ENCODE assay signal across 21 cellular contexts in genomic region chr5:112356178-112356956, GRCh38.
A peak's percentile ranks its signal among the peaks of the same experiment; 100 is the strongest.
DNase-seq lines count a peak whose midpoint lies in the region; ATAC-seq, FAIRE-seq and TF ChIP-seq lines count a peak whose summit lies in the region.
"Had no signal": no experiment of that assay in that cellular context is flagged by ENCODE, and none has a peak within 500 bp of the region (broad histone marks: within the 10 kb centered on the region; RNA-seq: fewer than 3 reads in every experiment).

No MANE protein-coding gene starts in this region.

- WGBS in A549 (ENCODE audit: missing lambda C conversion rate), result 48% methylated on average over 3 of the region's 3 CpGs

- CTCF ChIA-PET in A549 (lab: Yijun Ruan, JAX), result interaction anchor here (1.0 to 1.5 kb wide), 2 partner anchors 9 to 64 kb away, joined by 3 read pairs; no protein-coding TSS in a partner anchor

- no peaks in the 10 kb centered on the region for H4K20me1 ChIP-seq in KMS-11 (ENCODE audit: insufficient read depth)

- no peak for TF ChIP-seq POLR2A in A549 (IDR thresholded peaks at IDR 0.05; ENCODE audit: low read length)

- peaks cover 10% of the 10 kb centered on the region for H3K9me3 Mint-ChIP-seq in glutamatergic neuron (ENCODE audit: unreplicated experiment)
- H3K9me3 Mint-ChIP-seq: CD4-positive, alpha-beta T cell had no signal

- TF ChIP-seq CTCF in A549 (IDR thresholded peaks at IDR 0.05) (no peak), KMS-11 (conservative IDR thresholded peaks at IDR 0.05; ENCODE audit: low read depth, low read length) (no peak), glutamatergic neuron (IDR thresholded peaks at IDR 0.05; ENCODE audit: partially characterized antibody, unreplicated experiment) (no peak), parathyroid adenoma (IDR thresholded peaks at IDR 0.05) (no peak)

- no peak for DNase-seq in A549 (ENCODE audit: low read depth in 1 of 2, low spot score in 1 of 2)
- DNase-seq in glutamatergic neuron, result no peak
- no peak for DNase-seq in posterior vena cava (ENCODE audit: low spot score)
- no peak for DNase-seq in cerebellar nuclear complex (lab: John Stamatoyannopoulos, UW)
- DNase-seq: 8988T; ACHN; C1 segment of cervical spinal cord; Calu3; CD4-positive, alpha-beta T cell; DMS153; DMS79 treated with DMSO at 0.1 percent for 48 hours; EL; GM23248 had no signal

- H3K4me3 ChIP-seq in A549 (no peak overlapping the region), KMS-11 (IDR thresholded peaks at IDR 0.05; ENCODE audit: insufficient read depth, low read depth, low read length) (no peak overlapping the region), parathyroid adenoma (ENCODE audit: low read depth, low read length) (no peak overlapping the region)
- H3K4me3 ChIP-seq: GM23248 had no signal

- no peak for TF ChIP-seq RAD21 in A549 (conservative IDR thresholded peaks at IDR 0.05 in 1 of 2, IDR thresholded peaks at IDR 0.05 in 1 of 2)

- no peaks in the 10 kb centered on the region for H3K36me3 Mint-ChIP-seq in glutamatergic neuron (ENCODE audit: unreplicated experiment)

- POLR2A ChIA-PET in A549 (lab: Yijun Ruan, JAX), result no interaction called here

- peak overlapping the region; percentile 15 for H3K4me3 Mint-ChIP-seq in glutamatergic neuron (ENCODE audit: unreplicated experiment)
- H3K4me3 Mint-ChIP-seq: B cell; CD4-positive, alpha-beta T cell had no signal

- H3K4me2 ChIP-seq in A549, result no peak overlapping the region
- H3K4me2 ChIP-seq in KMS-11, result peak overlapping the region; percentile 88
- no peak overlapping the region for H3K4me2 ChIP-seq in parathyroid adenoma (ENCODE audit: low read length)

- H3K4me1 ChIP-seq in A549 (no peaks in the 10 kb centered on the region), KMS-11 (ENCODE audit: low read depth, poor library complexity, severe bottlenecking) (peaks cover 44% of the 10 kb centered on the region), parathyroid adenoma (peaks cover 26% of the 10 kb centered on the region)

- no peak for TF ChIP-seq EP300 in A549 (IDR thresholded peaks at IDR 0.05)

- intact Hi-C loops in posterior vena cava (cut with DNase I), result no loop called here

- H3K27me3 ChIP-seq in KMS-11 (ENCODE audit: insufficient read depth, low read depth) (no peaks in the 10 kb centered on the region), parathyroid adenoma (ENCODE audit: control insufficient read depth, insufficient read depth, low read length) (no peaks in the 10 kb centered on the region)

- H3K27ac Mint-ChIP-seq in glutamatergic neuron (ENCODE audit: unreplicated experiment), result peak overlapping the region; percentile 4
- H3K27ac Mint-ChIP-seq: B cell; CD4-positive, alpha-beta T cell had no signal

- H3K27ac ChIP-seq in A549, result no peak overlapping the region
- H3K27ac ChIP-seq in KMS-11, result no peak overlapping the region; the same call in 1 of the 2 replicates
- H3K27ac ChIP-seq in parathyroid adenoma, result peak overlapping the region; percentile 58
- H3K27ac ChIP-seq: GM23248 had no signal

- peaks cover 2% of the 10 kb centered on the region for H3K27me3 Mint-ChIP-seq in glutamatergic neuron (ENCODE audit: unreplicated experiment)
- H3K27me3 Mint-ChIP-seq: B cell had no signal

- no peak for ATAC-seq in A549
- no peak for ATAC-seq in HG03457 (IDR thresholded peaks at IDR 0.05; ENCODE audit: unreplicated experiment)
- ATAC-seq: HCT116 had no signal

- no peaks in the 10 kb centered on the region for H3K9me3 ChIP-seq in A549
- no peaks in the 10 kb centered on the region for H3K9me3 ChIP-seq in parathyroid adenoma (ENCODE audit: control insufficient read depth, low read length)

- H2AFZ ChIP-seq in KMS-11 (ENCODE audit: low read depth), result peak overlapping the region; percentile 68; the same call in 1 of the 2 replicates
- no peak overlapping the region for H2AFZ ChIP-seq in parathyroid adenoma
- H2AFZ ChIP-seq: GM23248 had no signal

- no peak for FAIRE-seq in A549 (lab: Jason Lieb, UNC)
- FAIRE-seq: G401.6, GM12891, H54 had no signal

- H3K79me2 ChIP-seq in KMS-11 (ENCODE audit: insufficient read depth, low read depth) (no peaks in the 10 kb centered on the region), parathyroid adenoma (peaks cover 34% of the 10 kb centered on the region)

- H3K4me1 Mint-ChIP-seq in glutamatergic neuron (ENCODE audit: low read depth, unreplicated experiment), result peaks cover 23% of the 10 kb centered on the region

- H3K9ac ChIP-seq in KMS-11 (no peak overlapping the region), parathyroid adenoma (no peak overlapping the region)
- H3K9ac ChIP-seq: GM23248 had no signal

- H3K36me3 ChIP-seq in KMS-11 (ENCODE audit: insufficient read depth) (no peaks in the 10 kb centered on the region), parathyroid adenoma (ENCODE audit: control insufficient read depth, insufficient read depth, low read length) (no peaks in the 10 kb centered on the region)

TF ChIP-seq in A549, 52 proteins besides CTCF, POLR2A, EP300 and RAD21:
- TF ChIP-seq HOXA7 (CRISPR knock-in tag; IDR thresholded peaks at IDR 0.05) (no peak), MAFK (IDR thresholded peaks at IDR 0.05; ENCODE audit: partially characterized antibody) (peak; percentile 60)
